1 cellular context compared by ENCODE assay signal in genomic region chr21:43879348-43880110, GRCh38.
TF ChIP-seq lines count a peak whose summit lies in the region.

No MANE protein-coding gene starts in this region.

TF ChIP-seq in HepG2, 621 proteins besides CTCF, POLR2A, EP300 and RAD21:
- TF ChIP-seq AGO2 (optimal IDR thresholded peaks at IDR 0.05; ENCODE audit: low read depth, low read length) (peak; percentile 36), ZNF121 (CRISPR knock-in tag; IDR thresholded peaks at IDR 0.05) (no peak)
